In genomic region chr3:131361464-131362421, GRCh38 we compare ENCODE assay signal across 8 cellular contexts. TPM values are rescaled to one million over a fixed set of nuclear protein-coding genes. Genes with fewer than 3 reads are reported as not detected.
DNase-seq lines count a peak whose midpoint lies in the region; ATAC-seq and TF ChIP-seq lines count a peak whose summit lies in the region.

No MANE protein-coding gene starts in this region.

- H3K4me3 Mint-ChIP-seq in activated CD4-positive, alpha-beta memory T cell treated with anti-CD3 and anti-CD28 coated beads, Interleukin-2, amount 10 ng/mL, durations not matched to agents 7 days and 5 days, result peak overlapping the region; percentile 63
- H3K4me3 Mint-ChIP-seq in nephron, result peak overlapping the region; percentile 78 to 89 (median 87)

- H3K27me3 Mint-ChIP-seq in activated CD4-positive, alpha-beta memory T cell treated with anti-CD3 and anti-CD28 coated beads, Interleukin-2, amount 10 ng/mL, durations not matched to agents 7 days and 5 days, result peaks cover 27% of the 10 kb centered on the region
- H3K27me3 Mint-ChIP-seq in nephron (ENCODE audit: low read depth), result peaks cover 11% of the 10 kb centered on the region

- peak; percentile 70 for ATAC-seq in GM18907 (IDR thresholded peaks at IDR 0.05; ENCODE audit: unreplicated experiment)
- peak; percentile 98 for ATAC-seq in HG03460 (IDR thresholded peaks at IDR 0.05; ENCODE audit: unreplicated experiment)

- peak overlapping the region; percentile 25 to 47 for H3K4me3 ChIP-seq in foreskin fibroblast (ENCODE audit: low read depth in 1 of 2, low read length in 2 of 2)

- peaks cover 2% of the 10 kb centered on the region for H3K36me3 Mint-ChIP-seq in activated CD4-positive, alpha-beta memory T cell treated with anti-CD3 and anti-CD28 coated beads, Interleukin-2, amount 10 ng/mL, durations not matched to agents 7 days and 5 days (ENCODE audit: low read depth)
- no peaks in the 10 kb centered on the region for H3K36me3 Mint-ChIP-seq in nephron (ENCODE audit: low read depth)

- H3K9me3 Mint-ChIP-seq in activated CD4-positive, alpha-beta memory T cell treated with anti-CD3 and anti-CD28 coated beads, Interleukin-2, amount 10 ng/mL, durations not matched to agents 7 days and 5 days, result no peaks in the 10 kb centered on the region
- H3K9me3 Mint-ChIP-seq in nephron, result no peaks in the 10 kb centered on the region

- CTCF ChIA-PET in activated CD4-positive, alpha-beta memory T cell treated with anti-CD3 and anti-CD28 coated beads, Interleukin-2, amount 10 ng/mL, durations not matched to agents 7 days and 5 days (lab: Charles Lee), result no interaction called here

- in situ Hi-C loops in ACHN (cut with HindIII; ENCODE audit: low pct_ligation_motif_present, low pct_unique_long_range_greater_than_20kb, low sequenced_read_pairs), result no loop called here

- DNase-seq in ACHN (peak; percentile 96), foreskin fibroblast (peak in 1 of 2 donors; percentile 56), SKM-1 treated with dmso at 0.1 percent for 144 hours (lab: John Stamatoyannopoulos, UW; ENCODE audit: unreplicated experiment) (no peak), AML-193 (lab: John Stamatoyannopoulos, UW) (no peak)
- peak; percentile 48 for DNase-seq in activated CD4-positive, alpha-beta memory T cell treated with anti-CD3 and anti-CD28 coated beads, Interleukin-2, amount 10 ng/mL, durations not matched to agents 7 days and 5 days

- POLR2A ChIA-PET in activated CD4-positive, alpha-beta memory T cell treated with anti-CD3 and anti-CD28 coated beads, Interleukin-2, amount 10 ng/mL, durations not matched to agents 7 days and 5 days (lab: Charles Lee), result interaction anchor here (1.1 to 1.7 kb wide), 2 partner anchors 20 to 335 kb away, joined by 3 to 5 read pairs; partner anchors contain the start of genes ASTE1, NEK11 and NUDT16

- peaks cover 16% of the 10 kb centered on the region for H3K4me1 Mint-ChIP-seq in activated CD4-positive, alpha-beta memory T cell treated with anti-CD3 and anti-CD28 coated beads, Interleukin-2, amount 10 ng/mL, durations not matched to agents 7 days and 5 days
- H3K4me1 Mint-ChIP-seq in nephron, result peaks cover 6% of the 10 kb centered on the region

- TF ChIP-seq CTCF in foreskin fibroblast (IDR thresholded peaks at IDR 0.05; ENCODE audit: low read depth, low read length) (no peak), nephron (IDR thresholded peaks at IDR 0.05; ENCODE audit: unreplicated experiment in 3 of 3) (no peak)

- peak overlapping the region; percentile 16 for H3K27ac Mint-ChIP-seq in activated CD4-positive, alpha-beta memory T cell treated with anti-CD3 and anti-CD28 coated beads, Interleukin-2, amount 10 ng/mL, durations not matched to agents 7 days and 5 days
- H3K27ac Mint-ChIP-seq in nephron, result peak overlapping the region in 2 of 3 experiments; percentile 6 to 35

RNA-seq across cellular contexts. Expression of gene NUDT16, which starts 19.8 kb away (rescaled TPM):
- total RNA-seq in activated CD4-positive, alpha-beta memory T cell treated with anti-CD3 and anti-CD28 coated beads, Interleukin-2, amount 10 ng/mL, durations not matched to agents 7 days and 5 days, result 10 to 100 TPM; 12.3 to 12.4 TPM

Comparison
In these comparisons a context has a peak if more than half of its experiments do, and no peak if none do; other contexts are left out.
1. DNase-seq: peak in ACHN (single experiment) and activated CD4-positive, alpha-beta memory T cell treated with anti-CD3 and anti-CD28 coated beads, Interleukin-2, amount 10 ng/mL, durations not matched to agents 7 days and 5 days (single experiment); none in SKM-1 treated with dmso at 0.1 percent for 144 hours (single experiment) and AML-193 (0 of 2).